In the genomic region with DNA sequence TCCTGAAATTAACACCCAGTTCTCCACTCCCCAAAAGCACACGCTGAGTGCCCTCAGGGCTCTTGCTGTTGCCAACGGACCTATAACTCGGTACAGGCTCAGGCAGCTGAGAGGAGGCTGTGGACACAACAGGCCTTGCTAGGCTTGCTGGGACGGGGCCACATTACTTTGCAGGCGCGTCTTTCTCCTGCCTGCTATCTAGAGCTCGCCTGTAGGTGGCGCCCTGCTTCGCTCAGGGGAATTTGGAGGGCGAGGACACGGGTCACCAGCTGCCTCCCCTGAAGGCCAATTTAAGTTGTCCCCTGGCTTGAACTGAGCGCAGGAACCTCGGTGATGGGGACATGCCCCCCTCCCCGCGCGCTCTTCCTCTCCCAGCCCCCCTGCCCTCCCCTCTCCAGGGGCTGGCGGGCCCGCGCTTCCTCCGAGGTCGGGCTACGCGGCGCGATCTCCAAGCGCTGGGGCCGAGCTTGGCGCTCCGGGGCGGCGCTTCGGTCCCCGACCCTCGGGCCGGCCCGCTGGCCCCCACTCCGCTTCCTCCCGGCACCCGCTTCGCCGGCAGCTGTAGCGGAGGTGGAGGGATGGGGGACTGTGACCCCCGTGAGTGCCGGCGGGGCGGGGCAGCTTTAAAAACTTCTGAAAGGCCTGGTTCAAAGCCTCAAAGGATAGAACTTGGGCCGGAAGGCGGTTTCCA, we compare ENCODE assay signal across 1 cellular context.
TF ChIP-seq lines count a peak whose summit lies in the region.

No MANE protein-coding gene starts in this region.

TF ChIP-seq in HCT116, 20 proteins besides CTCF, POLR2A, EP300 and RAD21 (continued from another document):
- TF ChIP-seq REST (IDR thresholded peaks at IDR 0.05; ENCODE audit: low read depth) (no peak), EZH2phosphoT487 (IDR thresholded peaks at IDR 0.05; ENCODE audit: borderline replicate concordance) (no peak), SRF (IDR thresholded peaks at IDR 0.05; ENCODE audit: low read depth) (no peak), ELF1 (IDR thresholded peaks at IDR 0.05; ENCODE audit: borderline replicate concordance, low read depth) (no peak)
